In the genomic region with DNA sequence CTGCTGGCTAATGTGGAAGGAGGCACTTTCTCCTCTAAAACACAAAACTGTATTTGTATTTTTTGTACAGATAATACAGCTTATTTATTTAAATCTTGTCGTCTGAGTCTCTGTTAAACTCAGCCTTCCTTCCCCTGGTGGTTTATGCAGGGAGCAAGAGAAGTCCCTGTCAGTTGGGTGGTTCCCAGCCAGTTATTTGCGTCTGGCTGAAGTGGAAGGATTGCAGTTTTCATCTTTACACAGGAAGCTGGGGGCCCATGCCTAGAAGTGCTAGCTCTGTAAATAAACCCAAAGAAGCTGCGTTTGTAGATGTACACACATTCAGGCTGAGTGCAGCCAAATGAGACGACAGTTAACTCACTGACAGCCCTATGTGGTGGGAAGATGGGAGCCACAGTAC, we compare ENCODE assay signal across 23 cellular contexts.
DNase-seq lines count a peak whose midpoint lies in the region; ATAC-seq and TF ChIP-seq lines count a peak whose summit lies in the region.
"Had no signal": no experiment of that assay in that cellular context is flagged by ENCODE, and none has a peak within 500 bp of the region (broad histone marks: within the 10 kb centered on the region; RNA-seq: fewer than 3 reads in every experiment).

No MANE protein-coding gene starts in this region.

- no peaks in the 10 kb centered on the region for H3K27me3 ChIP-seq in cardiac muscle cell
- no peaks in the 10 kb centered on the region for H3K27me3 ChIP-seq in right cardiac atrium (ENCODE audit: control insufficient read depth, insufficient read depth)
- H3K27me3 ChIP-seq: gastroesophageal sphincter had no signal

- peak overlapping the region; percentile 41 for H3K27ac ChIP-seq in cardiac muscle cell
- no peak overlapping the region for H3K27ac ChIP-seq in right cardiac atrium (ENCODE audit: low read length)
- H3K27ac ChIP-seq: A549, gastroesophageal sphincter, psoas muscle had no signal

- H3K4me3 Mint-ChIP-seq in activated CD4-positive, alpha-beta memory T cell treated with anti-CD3 and anti-CD28 coated beads for 36 hours: no peak overlapping the region
- H3K4me3 Mint-ChIP-seq in activated T-cell treated with anti-CD3 and anti-CD28 coated beads, Interleukin-2, amount 50 U/mL, for 72 hours: no peak overlapping the region
- H3K4me3 Mint-ChIP-seq: CD8-positive, alpha-beta T cell; naive thymus-derived CD8-positive, alpha-beta T cell; T-helper 2 cell treated with Interferon-gamma antibody and Interleukin-4, amounts not matched to agents 5 μg/mL and 100 μg/mL, for 36 hours had no signal

- POLR2A ChIA-PET in activated CD4-positive, alpha-beta memory T cell treated with anti-CD3 and anti-CD28 coated beads for 36 hours (lab: Charles Lee): no interaction called here

- TF ChIP-seq CTCF in cardiac muscle cell (IDR thresholded peaks at IDR 0.05; ENCODE audit: low read depth, low read length) (no peak), fibroblast of villous mesenchyme (IDR thresholded peaks at IDR 0.05; ENCODE audit: insufficient read depth, low read depth, low read length) (no peak)

- no peaks in the 10 kb centered on the region for H3K9me3 Mint-ChIP-seq in activated CD4-positive, alpha-beta memory T cell treated with anti-CD3 and anti-CD28 coated beads for 36 hours
- H3K9me3 Mint-ChIP-seq in activated T-cell treated with anti-CD3 and anti-CD28 coated beads, Interleukin-2, amount 50 U/mL, for 72 hours: no peaks in the 10 kb centered on the region
- H3K9me3 Mint-ChIP-seq: CD8-positive, alpha-beta T cell; naive thymus-derived CD8-positive, alpha-beta T cell; T-helper 2 cell treated with Interferon-gamma antibody and Interleukin-4, amounts not matched to agents 5 μg/mL and 100 μg/mL, for 36 hours had no signal

- no peaks in the 10 kb centered on the region for H3K4me1 Mint-ChIP-seq in activated CD4-positive, alpha-beta memory T cell treated with anti-CD3 and anti-CD28 coated beads for 36 hours (ENCODE audit: low read depth)
- no peaks in the 10 kb centered on the region for H3K4me1 Mint-ChIP-seq in activated T-cell treated with anti-CD3 and anti-CD28 coated beads, Interleukin-2, amount 50 U/mL, for 72 hours (ENCODE audit: low read depth)
- H3K4me1 Mint-ChIP-seq: naive thymus-derived CD8-positive, alpha-beta T cell had no signal

- intact Hi-C loops in right cardiac atrium (cut with DNase I): no loop called here
- intact Hi-C loops in activated CD4-positive, alpha-beta memory T cell treated with anti-CD3 and anti-CD28 coated beads for 36 hours (cut with micrococcal nuclease): no loop called here

- DNase-seq in cardiac muscle cell (ENCODE audit: low read depth in 1 of 2, low spot score in 1 of 2) (peak; percentile 27 to 44), right cardiac atrium (no peak), NCI-H774 (lab: John Stamatoyannopoulos, UW) (peak; percentile 45), fibroblast of villous mesenchyme (ENCODE audit: low read depth) (peak; percentile 12)
- no peak for DNase-seq in activated CD4-positive, alpha-beta memory T cell treated with anti-CD3 and anti-CD28 coated beads for 36 hours
- no peak for DNase-seq in activated T-cell treated with anti-CD3 and anti-CD28 coated beads, Interleukin-2, amount 50 U/mL, for 72 hours
- DNase-seq: activated CD4-positive, alpha-beta T cell treated with anti-CD3 and anti-CD28 coated beads for 1 hour; activated gamma-delta T cell treated with Interleukin-2 at 50 U/mL for 16 hours; CD8-positive, alpha-beta T cell; cortex of kidney; Karpas-422; naive thymus-derived CD8-positive, alpha-beta T cell; NCI-H1694 treated with DMSO at 0.1 percent for 48 hours; psoas muscle; SIG-M5; stimulated activated naive CD4-positive, alpha-beta T cell; trophoblast cell had no signal

- H3K4me1 ChIP-seq in cardiac muscle cell (ENCODE audit: low read depth) (peaks cover 15% of the 10 kb centered on the region), right cardiac atrium (ENCODE audit: control insufficient read depth, insufficient read depth, low read length) (no peaks in the 10 kb centered on the region)
- H3K4me1 ChIP-seq: A549, psoas muscle had no signal

- H3K36me3 ChIP-seq in cardiac muscle cell: no peaks in the 10 kb centered on the region

- peaks cover 1% of the 10 kb centered on the region for H3K27me3 Mint-ChIP-seq in activated CD4-positive, alpha-beta memory T cell treated with anti-CD3 and anti-CD28 coated beads for 36 hours
- peaks cover 8% of the 10 kb centered on the region for H3K27me3 Mint-ChIP-seq in activated T-cell treated with anti-CD3 and anti-CD28 coated beads, Interleukin-2, amount 50 U/mL, for 72 hours (ENCODE audit: low read depth)

- H3K9me3 ChIP-seq in cardiac muscle cell (ENCODE audit: low read depth) (no peaks in the 10 kb centered on the region), right cardiac atrium (ENCODE audit: control insufficient read depth, low read length) (no peaks in the 10 kb centered on the region)
- H3K9me3 ChIP-seq: A549, gastroesophageal sphincter, psoas muscle had no signal

- no peaks in the 10 kb centered on the region for H3K36me3 Mint-ChIP-seq in activated CD4-positive, alpha-beta memory T cell treated with anti-CD3 and anti-CD28 coated beads for 36 hours
- no peaks in the 10 kb centered on the region for H3K36me3 Mint-ChIP-seq in activated T-cell treated with anti-CD3 and anti-CD28 coated beads, Interleukin-2, amount 50 U/mL, for 72 hours (ENCODE audit: insufficient read depth in 2 of 2)
- H3K36me3 Mint-ChIP-seq: CD8-positive, alpha-beta T cell had no signal

- WGBS in right cardiac atrium: 43% methylated on average over 4 of the region's 4 CpGs

- ATAC-seq in right cardiac atrium (no peak), GM18498 (IDR thresholded peaks at IDR 0.05; ENCODE audit: unreplicated experiment) (no peak), GM21737 (IDR thresholded peaks at IDR 0.05; ENCODE audit: unreplicated experiment) (no peak)
- ATAC-seq in activated T-cell treated with anti-CD3 and anti-CD28 coated beads, Interleukin-2, amount 50 U/mL, for 72 hours (replicated peaks in 1 of 2): no peak
- ATAC-seq: A549; CD8-positive, alpha-beta T cell; gastroesophageal sphincter; naive thymus-derived CD8-positive, alpha-beta T cell; psoas muscle had no signal

- CTCF ChIA-PET in activated CD4-positive, alpha-beta memory T cell treated with anti-CD3 and anti-CD28 coated beads for 36 hours (lab: Charles Lee): interaction anchor here (0.8 kb wide), 1 partner anchor 656 kb away, joined by 3 read pairs; no protein-coding TSS in a partner anchor

- no peak overlapping the region for H3K27ac Mint-ChIP-seq in activated CD4-positive, alpha-beta memory T cell treated with anti-CD3 and anti-CD28 coated beads for 36 hours
- no peak overlapping the region for H3K27ac Mint-ChIP-seq in activated T-cell treated with anti-CD3 and anti-CD28 coated beads, Interleukin-2, amount 50 U/mL, for 72 hours
- H3K27ac Mint-ChIP-seq: CD8-positive, alpha-beta T cell; naive thymus-derived CD8-positive, alpha-beta T cell; T-helper 2 cell treated with Interferon-gamma antibody and Interleukin-4, amounts not matched to agents 5 μg/mL and 100 μg/mL, for 36 hours had no signal

- H3K4me3 ChIP-seq in cardiac muscle cell: no peak overlapping the region
- no peak overlapping the region for H3K4me3 ChIP-seq in right cardiac atrium (ENCODE audit: low read length)
- H3K4me3 ChIP-seq in fibroblast of villous mesenchyme (ENCODE audit: low read depth, low read length): no peak overlapping the region
- H3K4me3 ChIP-seq: A549, gastroesophageal sphincter, lung, psoas muscle had no signal

Comparison
In these comparisons a context has a peak if more than half of its experiments do, and no peak if none do; other contexts are left out.
1. DNase-seq: peak in cardiac muscle cell (2 of 2), NCI-H774 (single experiment) and fibroblast of villous mesenchyme (single experiment); none in right cardiac atrium (0 of 3), activated CD4-positive, alpha-beta memory T cell treated with anti-CD3 and anti-CD28 coated beads for 36 hours (single experiment) and activated T-cell treated with anti-CD3 and anti-CD28 coated beads, Interleukin-2, amount 50 U/mL, for 72 hours (0 of 2).